Comparison of ENCODE assay signal across 18 cellular contexts in the genomic region with DNA sequence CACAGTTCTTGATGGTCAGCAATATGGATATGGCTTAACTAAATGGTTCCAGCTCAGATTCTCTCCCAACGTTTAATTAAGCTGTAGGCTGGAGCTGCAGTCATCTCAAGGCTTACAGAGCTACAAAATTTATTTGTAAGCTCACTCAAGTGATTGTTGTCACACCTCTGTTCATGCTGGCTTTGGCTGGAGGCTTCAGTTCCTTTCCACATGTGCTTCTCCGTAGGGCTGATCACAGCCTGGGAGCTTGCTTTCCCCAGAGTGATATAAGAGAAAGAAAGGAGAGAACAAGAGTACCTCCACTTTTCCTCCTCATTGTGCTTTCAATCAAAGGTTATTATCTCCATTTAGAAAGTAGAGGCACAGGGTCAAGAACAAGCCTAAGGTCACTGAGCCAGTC.
DNase-seq lines count a peak whose midpoint lies in the region; ATAC-seq and TF ChIP-seq lines count a peak whose summit lies in the region.
"Had no signal": no experiment of that assay in that cellular context is flagged by ENCODE, and none has a peak within 500 bp of the region (broad histone marks: within the 10 kb centered on the region; RNA-seq: fewer than 3 reads in every experiment).

No MANE protein-coding gene starts in this region.

- no peak overlapping the region for H3K9ac ChIP-seq in IMR-90 (ENCODE audit: low read depth, low read length)
- H3K9ac ChIP-seq: BLaER1 had no signal

- peak overlapping the region; percentile 95; the same call in 1 of the 2 replicates for H3K18ac ChIP-seq in IMR-90 (ENCODE audit: low read depth, low read length)

- H4K8ac ChIP-seq in IMR-90 (ENCODE audit: low read depth in 2 of 2, low read length in 2 of 2) = peak overlapping the region; percentile 47 to 84; a peak in 3 of 4 replicates

- CTCF ChIA-PET in IMR-90 (lab: Yijun Ruan, JAX) = no interaction called here

- H3K4me3 Mint-ChIP-seq in natural killer cell = no peak overlapping the region
- H3K4me3 Mint-ChIP-seq: CD14-positive monocyte; CD4-positive, alpha-beta memory T cell; GM23338 had no signal

- no peaks in the 10 kb centered on the region for H3K9me1 ChIP-seq in IMR-90 (ENCODE audit: insufficient read depth, low read length)

- no TSS peak for BruUV-seq in IMR-90 (replicated peaks; lab: Mats Ljungman, UMichigan)

- dilution Hi-C loops in IMR-90 (cut with HindIII; ENCODE audit: low sequenced_read_pairs, unreplicated experiment) = no loop called here

- H3K27ac Mint-ChIP-seq in natural killer cell = no peak overlapping the region
- H3K27ac Mint-ChIP-seq: CD14-positive monocyte; CD4-positive, alpha-beta memory T cell; GM23338 had no signal

- H3K4me3 ChIP-seq in IMR-90 (ENCODE audit: insufficient read depth, low read depth, low read length) (no peak overlapping the region), right atrium auricular region (no peak overlapping the region)
- H3K4me3 ChIP-seq: BLaER1, GM23338 had no signal

- peak overlapping the region; percentile 88 for H2BK120ac ChIP-seq in IMR-90 (ENCODE audit: low read depth, low read length)

- H4K20me1 ChIP-seq in IMR-90 (ENCODE audit: insufficient read depth, low read length) = no peaks in the 10 kb centered on the region
- H4K20me1 ChIP-seq: BLaER1 had no signal

- intact Hi-C loops in Right ventricle myocardium superior (cut with DNase I) (no loop called here), left ventricle myocardium superior (cut with micrococcal nuclease) (no loop called here), IMR-90 (cut with micrococcal nuclease) (loop anchor here (5.0 kb wide), 1 partner anchor 63 kb away; no protein-coding TSS in a partner anchor), natural killer cell (cut with micrococcal nuclease) (no loop called here)

- H3K9me3 ChIP-seq in IMR-90 (ENCODE audit: control insufficient read depth, insufficient read depth, low read length) = no peaks in the 10 kb centered on the region
- peaks cover 0 to 3% of the 10 kb centered on the region in 2 donors for H3K9me3 ChIP-seq in right atrium auricular region
- H3K9me3 ChIP-seq: BLaER1 had no signal

- peak overlapping the region; percentile 56 for H3K4ac ChIP-seq in IMR-90 (ENCODE audit: low read depth, low read length)

- H2AFZ ChIP-seq in IMR-90 (replicated peaks; ENCODE audit: low read length, poor library complexity) = no peak overlapping the region
- H2AFZ ChIP-seq: GM23338 had no signal

- no peak for TF ChIP-seq POLR2A in IMR-90 (IDR thresholded peaks at IDR 0.05; ENCODE audit: low read depth, low read length)

- H3K56ac ChIP-seq in IMR-90 (ENCODE audit: extremely low read depth, insufficient read depth, low read length) = 0 out of 2 replicates have a peak overlapping the region, but pooled peaks have one; percentile 30

- H4K5ac ChIP-seq in IMR-90 (ENCODE audit: low read depth, low read length) = peak overlapping the region; percentile 39; the same call in 1 of the 2 replicates

- peak overlapping the region; percentile 86 for H2BK20ac ChIP-seq in IMR-90 (ENCODE audit: low read depth, low read length)

- H3K23ac ChIP-seq in IMR-90 (ENCODE audit: low read depth, low read length) = peak overlapping the region; percentile 35; the same call in 1 of the 2 replicates

- peak overlapping the region; percentile 46 for H2BK5ac ChIP-seq in IMR-90 (ENCODE audit: low read depth, low read length, poor library complexity, severe bottlenecking)

- peak overlapping the region; percentile 60; the same call in 2 of the 3 replicates for H2BK15ac ChIP-seq in IMR-90 (ENCODE audit: low read depth, low read length)

- H3K36me3 Mint-ChIP-seq in natural killer cell = peaks cover 10% of the 10 kb centered on the region
- H3K36me3 Mint-ChIP-seq: CD14-positive monocyte; CD4-positive, alpha-beta memory T cell had no signal

- in situ Hi-C loops in IMR-90 (cut with MboI; ENCODE audit: low sequenced_read_pairs) = no loop called here

- no peak overlapping the region; the same call in 1 of the 2 replicates for H3K27ac ChIP-seq in IMR-90 (ENCODE audit: insufficient read depth, low read length)
- peak overlapping the region; percentile 24 to 66 for H3K27ac ChIP-seq in right atrium auricular region
- H3K27ac ChIP-seq: BLaER1 had no signal

- no peaks in the 10 kb centered on the region for H3K36me3 ChIP-seq in IMR-90 (ENCODE audit: control insufficient read depth, insufficient read depth, low read length)
- no peaks in the 10 kb centered on the region for H3K36me3 ChIP-seq in right atrium auricular region
- H3K36me3 ChIP-seq: BLaER1 had no signal

- no peak overlapping the region for H3K4me2 ChIP-seq in IMR-90 (ENCODE audit: low read depth, low read length)
- H3K4me2 ChIP-seq: BLaER1, GM23338 had no signal

- H3K14ac ChIP-seq in IMR-90 (replicated peaks; ENCODE audit: low read depth, low read length) = peak overlapping the region; percentile 2

- H2AK9ac ChIP-seq in IMR-90 (replicated peaks; ENCODE audit: low read depth, low read length, poor library complexity) = no peak overlapping the region

- DNase-seq in Right ventricle myocardium superior = no peak
- DNase-seq in left ventricle myocardium superior = no peak
- DNase-seq in IMR-90 = no peak
- no peak for DNase-seq in right atrium auricular region (ENCODE audit: low spot score)
- no peak for DNase-seq in medulla oblongata (ENCODE audit: extremely low spot score)
- DNase-seq in NCI-H1417 treated with DMSO at 0.1 percent for 48 hours (lab: John Stamatoyannopoulos, UW) = no peak
- DNase-seq in natural killer cell = no peak
- DNase-seq: 8988T, DMS153, DMS79, GDM1, H7 had no signal

- no CpG with 5 or more reads among the region's 2 CpGs for WGBS in IMR-90 (ENCODE audit: extremely low coverage in 2 of 2, insufficient read length in 1 of 2), 2 experiments

- peak; percentile 18 for ATAC-seq in Right ventricle myocardium superior (ENCODE audit: poor library complexity)
- no peak for ATAC-seq in left ventricle myocardium superior
- ATAC-seq in IMR-90 (ENCODE audit: low read depth) = no peak
- ATAC-seq in natural killer cell = no peak
- ATAC-seq: GM23338, HCT116, HepG2 had no signal

- H3K79me1 ChIP-seq in IMR-90 (ENCODE audit: low read depth in 1 of 2, low read length in 2 of 2) = no peaks in the 10 kb centered on the region

- H4K91ac ChIP-seq in IMR-90 (ENCODE audit: insufficient read depth, low read depth, low read length) = peak overlapping the region; percentile 90

- H3K9me3 Mint-ChIP-seq in natural killer cell = peaks cover 5 to 19% of the 10 kb centered on the region in 2 donors

- no peaks in the 10 kb centered on the region for H3K4me1 Mint-ChIP-seq in natural killer cell
- H3K4me1 Mint-ChIP-seq: CD14-positive monocyte; CD4-positive, alpha-beta memory T cell had no signal

- POLR2A ChIA-PET in IMR-90 (lab: Charles Lee; ENCODE audit: unreplicated experiment) = no interaction called here

- TF ChIP-seq CTCF in IMR-90 (conservative IDR thresholded peaks at IDR 0.05; ENCODE audit: low read depth, low read length) (no peak), right atrium auricular region (IDR thresholded peaks at IDR 0.05) (no peak), natural killer cell (IDR thresholded peaks at IDR 0.05) (no peak)

- H3K27me3 ChIP-seq in IMR-90 (ENCODE audit: control insufficient read depth, insufficient read depth, low read length) (no peaks in the 10 kb centered on the region), right atrium auricular region (no peaks in the 10 kb centered on the region)
- H3K27me3 ChIP-seq: BLaER1 had no signal

- H3K4me1 ChIP-seq in IMR-90 (ENCODE audit: control insufficient read depth, insufficient read depth, low read length) = peaks cover 8% of the 10 kb centered on the region
- H3K4me1 ChIP-seq in right atrium auricular region = peaks cover 0 to 11% of the 10 kb centered on the region in 2 donors
- H3K4me1 ChIP-seq: BLaER1 had no signal

- H2AK5ac ChIP-seq in IMR-90 (ENCODE audit: low read depth, low read length) = peak overlapping the region; percentile 66; the same call in 1 of the 2 replicates

- H3K27me3 Mint-ChIP-seq in natural killer cell (ENCODE audit: low read depth in 2 of 2) = no peaks in the 10 kb centered on the region
- H3K27me3 Mint-ChIP-seq: CD4-positive, alpha-beta memory T cell had no signal

- no peak for TF ChIP-seq RAD21 in IMR-90 (IDR thresholded peaks at IDR 0.05; ENCODE audit: low read length)

TF ChIP-seq in IMR-90, 13 proteins besides CTCF, POLR2A, EP300 and RAD21:
- TF ChIP-seq MAZ (IDR thresholded peaks at IDR 0.05; ENCODE audit: borderline replicate concordance, low read depth, low read length) (no peak), RCOR1 (IDR thresholded peaks at IDR 0.05; ENCODE audit: insufficient replicate concordance, low read length) (no peak), ELK1 (IDR thresholded peaks at IDR 0.05; ENCODE audit: borderline replicate concordance, low read depth, low read length) (no peak), MXI1 (IDR thresholded peaks at IDR 0.05; ENCODE audit: borderline replicate concordance, low read depth, low read length) (no peak), CHD1 (IDR thresholded peaks at IDR 0.05; ENCODE audit: low read depth, low read length) (no peak), BHLHE40 (IDR thresholded peaks at IDR 0.05; ENCODE audit: low read depth, low read length) (no peak), RFX5 (IDR thresholded peaks at IDR 0.05; ENCODE audit: low read depth, low read length) (no peak), SMC3 (IDR thresholded peaks at IDR 0.05; ENCODE audit: low read depth, low read length) (no peak), USF2 (IDR thresholded peaks at IDR 0.05; ENCODE audit: low read depth, low read length) (no peak), FOS (IDR thresholded peaks at IDR 0.05; ENCODE audit: low read depth, low read length) (no peak), MAFK (IDR thresholded peaks at IDR 0.05; ENCODE audit: low read depth, low read length) (no peak), CEBPB (IDR thresholded peaks at IDR 0.05; ENCODE audit: low read depth, low read length) (no peak)
